ENCODE assay signal across 8 cellular contexts in the genomic region with DNA sequence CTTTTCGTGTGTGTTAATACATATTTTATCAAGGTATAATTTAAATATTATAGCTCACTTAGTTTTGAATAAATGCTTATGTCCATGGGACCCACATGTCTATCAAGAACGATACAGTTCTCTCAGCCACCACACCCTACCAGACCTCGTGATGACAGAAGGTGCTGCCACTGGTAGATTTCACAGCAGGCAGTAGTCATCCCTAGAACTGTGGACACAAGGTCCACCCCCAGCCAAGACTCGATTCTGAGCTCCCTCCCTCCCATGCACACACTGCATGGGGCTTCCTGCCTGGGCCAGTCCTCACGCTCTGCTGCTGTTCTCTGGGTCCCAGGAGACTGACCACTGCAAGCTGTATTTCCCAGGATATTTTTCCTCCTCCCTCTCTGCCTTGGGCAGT. TPM values are rescaled to one million over a fixed set of nuclear protein-coding genes. Genes with fewer than 3 reads are reported as not detected.
A peak's percentile ranks its signal among the peaks of the same experiment; 100 is the strongest.
DNase-seq lines count a peak whose midpoint lies in the region; ATAC-seq and TF ChIP-seq lines count a peak whose summit lies in the region.

No MANE protein-coding gene starts in this region.

- H3K36me3 ChIP-seq in BE2C, result no peaks in the 10 kb centered on the region
- no peaks in the 10 kb centered on the region for H3K36me3 ChIP-seq in cardiac muscle cell

- peaks cover 2% of the 10 kb centered on the region; the same call in 1 of the 2 replicates for H3K4me1 ChIP-seq in BE2C
- peaks cover 43% of the 10 kb centered on the region for H3K4me1 ChIP-seq in cardiac muscle cell (ENCODE audit: low read depth)

- ATAC-seq in GM21367 (IDR thresholded peaks at IDR 0.05; ENCODE audit: unreplicated experiment) (peak; percentile 48), HG03521 (IDR thresholded peaks at IDR 0.05; ENCODE audit: unreplicated experiment) (peak; percentile 76)

- H3K9me3 ChIP-seq in BE2C (no peaks in the 10 kb centered on the region), cardiac muscle cell (ENCODE audit: low read depth) (no peaks in the 10 kb centered on the region)

- H3K27me3 ChIP-seq in BE2C, result no peaks in the 10 kb centered on the region
- H3K27me3 ChIP-seq in cardiac muscle cell, result no peaks in the 10 kb centered on the region

- TF ChIP-seq CTCF in BE2C (IDR thresholded peaks at IDR 0.05; ENCODE audit: low read depth, low read length) (no peak), cardiac muscle cell (IDR thresholded peaks at IDR 0.05; ENCODE audit: low read depth, low read length) (no peak)

- no peak overlapping the region for H3K27ac ChIP-seq in cardiac muscle cell

- DNase-seq in BE2C, result peak; percentile 33
- peak; percentile 11 to 82 for DNase-seq in cardiac muscle cell (ENCODE audit: low read depth in 1 of 2, low spot score in 1 of 2)
- DNase-seq in 8988T, result no peak
- DNase-seq in activated CD4-positive, alpha-beta T cell treated with anti-CD3 and anti-CD28 coated beads for 48 hours, result no peak
- DNase-seq in KG1 (lab: John Stamatoyannopoulos, UW), result no peak
- no peak for DNase-seq in SIG-M5 treated with dmso at 0.1 percent for 504 hours (lab: John Stamatoyannopoulos, UW; ENCODE audit: unreplicated experiment)

- H3K4me3 ChIP-seq in BE2C (ENCODE audit: low read depth, low read length), result no peak overlapping the region
- no peak overlapping the region for H3K4me3 ChIP-seq in cardiac muscle cell

RNA-seq across cellular contexts. Expression of a gene that starts 26.5 kb away (rescaled TPM):
- 27.1 TPM for polyA plus RNA-seq in BE2C (2012; ENCODE audit: insufficient read depth, insufficient read length, low read depth)
- 24.1 and 48.9 TPM in 2 replicates for total RNA-seq in cardiac muscle cell
- polyA plus RNA-seq in cardiac muscle cell, result 31.9 and 54.0 TPM in 2 replicates

Comparison
In these comparisons a context has a peak if more than half of its experiments do, and no peak if none do; other contexts are left out.
1. DNase-seq: peak in BE2C (single experiment) and cardiac muscle cell (2 of 2); none in 8988T (single experiment), activated CD4-positive, alpha-beta T cell treated with anti-CD3 and anti-CD28 coated beads for 48 hours (single experiment), KG1 (single experiment) and SIG-M5 treated with dmso at 0.1 percent for 504 hours (single experiment).